In genomic region chr17:76947771-76948170, GRCh38 we compare ENCODE assay signal across 26 cellular contexts.
"Had no signal": no experiment of that assay in that cellular context is flagged by ENCODE, and none has a peak within 500 bp of the region (broad histone marks: within the 10 kb centered on the region; RNA-seq: fewer than 3 reads in every experiment).

No MANE protein-coding gene starts in this region.

- H3K27ac ChIP-seq: ascending aorta, breast epithelium, cardiac muscle cell, coronary artery, gastrocnemius medialis, heart left ventricle had no signal

- H3K36me3 ChIP-seq: ascending aorta, breast epithelium, cardiac muscle cell, gastrocnemius medialis, heart left ventricle had no signal

- H3K27me3 ChIP-seq: ascending aorta, breast epithelium, cardiac muscle cell, dorsolateral prefrontal cortex had no signal

- H3K4me3 ChIP-seq: ascending aorta, cardiac muscle cell, coronary artery, dorsolateral prefrontal cortex, gastrocnemius medialis, heart left ventricle had no signal

- H3K9me3 ChIP-seq: ascending aorta, breast epithelium, gastrocnemius medialis, heart left ventricle had no signal

- DNase-seq: activated CD4-positive, alpha-beta memory T cell treated with anti-CD3 and anti-CD28 coated beads for 36 hours; activated CD4-positive, alpha-beta T cell treated with anti-CD3 and anti-CD28 coated beads for 36 hours; activated CD4-positive, alpha-beta T cell treated with anti-CD3 and anti-CD28 coated beads, Interleukin-2, amount 10 ng/mL, durations not matched to agents 24 days and 14 days; activated CD4-positive, CD25-positive, alpha-beta regulatory T cell; activated CD4-positive, CD25-positive, alpha-beta regulatory T cell treated with anti-CD3 and anti-CD28 coated beads, Interleukin-2, amount 50 U/mL, for 72 hours; activated CD8-positive, alpha-beta T cell treated with anti-CD3 and anti-CD28 coated beads, Interleukin-2, amount 10 ng/mL, durations not matched to agents 7 days and 5 days; activated gamma-delta T cell; activated naive CD4-positive, alpha-beta T cell; activated naive CD4-positive, alpha-beta T cell treated with anti-CD3 and anti-CD28 coated beads, Interleukin-2, amount 10 ng/mL, durations not matched to agents 7 days and 5 days; activated naive CD8-positive, alpha-beta T cell treated with anti-CD3 and anti-CD28 coated beads, Interleukin-2, amount 10 ng/mL, durations not matched to agents 7 days and 5 days; activated T-cell treated with anti-CD3 and anti-CD28 coated beads, Interleukin-2, amount 50 U/mL, for 4 hours; dorsolateral prefrontal cortex; effector memory CD4-positive, alpha-beta T cell; endodermal cell; foreskin fibroblast; gastrocnemius medialis; glutamatergic neuron; T-helper 1 cell; T-helper 17 cell; T1000 had no signal

- H3K4me1 ChIP-seq: ascending aorta, gastrocnemius medialis, heart left ventricle had no signal

- ATAC-seq: activated CD4-positive, alpha-beta T cell treated with anti-CD3 and anti-CD28 coated beads for 36 hours; activated CD8-positive, alpha-beta T cell treated with anti-CD3 and anti-CD28 coated beads, Interleukin-2, amount 10 ng/mL, durations not matched to agents 7 days and 5 days; activated naive CD4-positive, alpha-beta T cell treated with anti-CD3 and anti-CD28 coated beads, Interleukin-2, amount 50 U/mL, for 72 hours; activated T-cell treated with anti-CD3 and anti-CD28 coated beads, Interleukin-2, amount 50 U/mL, for 4 hours; gastrocnemius medialis; T-helper 17 cell had no signal
